Comparison of ENCODE assay signal across 23 cellular contexts in genomic region chr1:2982615-2983318, GRCh38. TPM values are rescaled to one million over a fixed set of nuclear protein-coding genes. Genes with fewer than 3 reads are reported as not detected.
DNase-seq lines count a peak whose midpoint lies in the region; ATAC-seq and TF ChIP-seq lines count a peak whose summit lies in the region.
"Had no signal": no experiment of that assay in that cellular context is flagged by ENCODE, and none has a peak within 500 bp of the region (broad histone marks: within the 10 kb centered on the region; RNA-seq: fewer than 3 reads in every experiment).

No MANE protein-coding gene starts in this region.

- H3K9me3 ChIP-seq in BE2C (no peaks in the 10 kb centered on the region), MG63 (no peaks in the 10 kb centered on the region)
- H3K9me3 ChIP-seq: adrenal gland, pancreas had no signal

- no peak overlapping the region for H3K4me3 Mint-ChIP-seq in natural killer cell
- H3K4me3 Mint-ChIP-seq: activated CD4-positive, alpha-beta memory T cell treated with anti-CD3 and anti-CD28 coated beads, Interleukin-2, amount 10 ng/mL, durations not matched to agents 7 days and 5 days; activated T-cell treated with anti-CD3 and anti-CD28 coated beads, Interleukin-2, amount 50 U/mL, for 72 hours had no signal

- ATAC-seq in natural killer cell = no peak
- ATAC-seq: activated T-cell treated with anti-CD3 and anti-CD28 coated beads, Interleukin-2, amount 50 U/mL, for 72 hours; pancreas had no signal

- no peaks in the 10 kb centered on the region for H3K36me3 Mint-ChIP-seq in natural killer cell

- peaks cover 0 to 4% of the 10 kb centered on the region in 2 donors for H3K9me3 Mint-ChIP-seq in natural killer cell
- H3K9me3 Mint-ChIP-seq: activated CD4-positive, alpha-beta memory T cell treated with anti-CD3 and anti-CD28 coated beads, Interleukin-2, amount 10 ng/mL, durations not matched to agents 7 days and 5 days; activated T-cell treated with anti-CD3 and anti-CD28 coated beads, Interleukin-2, amount 50 U/mL, for 72 hours had no signal

- intact Hi-C loops in natural killer cell (cut with micrococcal nuclease) = no loop called here

- TF ChIP-seq CTCF in natural killer cell (IDR thresholded peaks at IDR 0.05) (no peak), BE2C (IDR thresholded peaks at IDR 0.05; ENCODE audit: low read depth, low read length) (no peak)

- no peaks in the 10 kb centered on the region for H3K4me1 ChIP-seq in BE2C
- H3K4me1 ChIP-seq: adrenal gland had no signal

- peak; percentile 54 for DNase-seq in activated effector memory CD4-positive, alpha-beta T cell treated with anti-CD3 and anti-CD28 coated beads, Interleukin-2, amount 50 U/mL, for 16 hours
- DNase-seq in activated effector memory CD4-positive, alpha-beta T cell treated with Interleukin-2 at 50 U/mL for 16 hours = no peak
- DNase-seq in natural killer cell (peak; percentile 8), BE2C (no peak), NCI-H2227 (lab: John Stamatoyannopoulos, UW; ENCODE audit: unreplicated experiment) (no peak), MG63 (no peak)
- DNase-seq: activated CD4-positive, alpha-beta memory T cell treated with anti-CD3 and anti-CD28 coated beads, Interleukin-2, amount 10 ng/mL, durations not matched to agents 7 days and 5 days; activated T-cell treated with anti-CD3 and anti-CD28 coated beads, Interleukin-2, amount 50 U/mL, for 72 hours; Karpas-422; kidney glomerular epithelial cell; NCI-H1105 treated with DMSO at 0.1 percent for 48 hours; NCI-H2107; NCI-H526 treated with DMSO at 0.1 percent for 48 hours; SHP77 treated with DMSO at 0.1 percent for 48 hours; stimulated activated CD4-positive, alpha-beta T cell treated with anti-CD3 and anti-CD28 coated beads, Interleukin-4, amount 100 ng/mL, for 1 hour; WERI-Rb-1 had no signal

- no peaks in the 10 kb centered on the region for H3K36me3 ChIP-seq in BE2C
- H3K36me3 ChIP-seq in MG63 = no peaks in the 10 kb centered on the region
- H3K36me3 ChIP-seq: adrenal gland, pancreas, WERI-Rb-1 had no signal

- H3K4me3 ChIP-seq in BE2C (ENCODE audit: low read depth, low read length) = no peak overlapping the region
- no peak overlapping the region for H3K4me3 ChIP-seq in MG63
- H3K4me3 ChIP-seq: adrenal gland, pancreas, skin epidermis had no signal

- H3K27me3 ChIP-seq in BE2C = peaks cover 5% of the 10 kb centered on the region; the same call in 1 of the 2 replicates
- H3K27me3 ChIP-seq in MG63 = no peaks in the 10 kb centered on the region
- H3K27me3 ChIP-seq: pancreas had no signal

- no peaks in the 10 kb centered on the region for H3K4me1 Mint-ChIP-seq in natural killer cell
- H3K4me1 Mint-ChIP-seq: activated CD4-positive, alpha-beta memory T cell treated with anti-CD3 and anti-CD28 coated beads, Interleukin-2, amount 10 ng/mL, durations not matched to agents 7 days and 5 days had no signal

- peak overlapping the region; percentile 94 for H3K27ac ChIP-seq in cingulate gyrus (ENCODE audit: low read depth, low read length)
- H3K27ac ChIP-seq in temporal lobe (ENCODE audit: low read depth, low read length) = peak overlapping the region; percentile 95
- H3K27ac ChIP-seq: adrenal gland, pancreas, skin epidermis, WERI-Rb-1 had no signal

- H3K27me3 Mint-ChIP-seq in natural killer cell (ENCODE audit: low read depth in 2 of 2) = peaks cover 0 to 5% of the 10 kb centered on the region in 2 donors
- H3K27me3 Mint-ChIP-seq: activated CD4-positive, alpha-beta memory T cell treated with anti-CD3 and anti-CD28 coated beads, Interleukin-2, amount 10 ng/mL, durations not matched to agents 7 days and 5 days had no signal

- H3K27ac Mint-ChIP-seq in natural killer cell = no peak overlapping the region
- H3K27ac Mint-ChIP-seq: activated CD4-positive, alpha-beta memory T cell treated with anti-CD3 and anti-CD28 coated beads, Interleukin-2, amount 10 ng/mL, durations not matched to agents 7 days and 5 days; activated T-cell treated with anti-CD3 and anti-CD28 coated beads, Interleukin-2, amount 50 U/mL, for 72 hours had no signal

RNA-seq across cellular contexts. Expression of gene ACTRT2, which starts 38.5 kb away (rescaled TPM):
- total RNA-seq in natural killer cell (not detected), temporal lobe (not detected)
- not detected for polyA plus RNA-seq in BE2C (2012; ENCODE audit: insufficient read depth, insufficient read length, low read depth)
- not detected in 2 replicates for total RNA-seq in MG63 (2014; rRNA removed; shearing (Covaris generic); ENCODE audit: low replicate concordance)
- total RNA-seq: activated CD4-positive, alpha-beta memory T cell treated with anti-CD3 and anti-CD28 coated beads, Interleukin-2, amount 10 ng/mL, durations not matched to agents 7 days and 5 days; activated T-cell treated with anti-CD3 and anti-CD28 coated beads, Interleukin-2, amount 50 U/mL, for 72 hours; adrenal gland; cerebellum; pancreas; T-helper 1 cell treated with Interleukin-12 subunit alpha and Interleukin-12 subunit beta and Interleukin-4 antibody, amounts not matched to agents 30 ng/mL and 1 ng/mL, for 36 hours had no signal
- polyA plus RNA-seq: adrenal gland, pancreas had no signal

Comparison
In these comparisons a context has a peak if more than half of its experiments do, and no peak if none do; other contexts are left out.
1. DNase-seq: peak in activated effector memory CD4-positive, alpha-beta T cell treated with anti-CD3 and anti-CD28 coated beads, Interleukin-2, amount 50 U/mL, for 16 hours (single experiment) and natural killer cell (single experiment); none in activated effector memory CD4-positive, alpha-beta T cell treated with Interleukin-2 at 50 U/mL for 16 hours (single experiment), BE2C (single experiment), NCI-H2227 (single experiment) and MG63 (single experiment).